In genomic region chr10:89238956-89239713, GRCh38 we compare ENCODE assay signal across 13 cellular contexts. TPM values are rescaled to one million over a fixed set of nuclear protein-coding genes. Genes with fewer than 3 reads are reported as not detected.
"Had no signal": no experiment of that assay in that cellular context is flagged by ENCODE, and none has a peak within 500 bp of the region (broad histone marks: within the 10 kb centered on the region; RNA-seq: fewer than 3 reads in every experiment).

No MANE protein-coding gene starts in this region.

- H3K27ac ChIP-seq: cardiac muscle cell, psoas muscle, vagina had no signal

- DNase-seq: activated CD4-positive, alpha-beta T cell treated with anti-CD3 and anti-CD28 coated beads for 36 hours; activated CD8-positive, alpha-beta memory T cell treated with anti-CD3 and anti-CD28 coated beads, Interleukin-2, amount 50 U/mL, for 4 hours; activated CD8-positive, alpha-beta T cell treated with anti-CD3 and anti-CD28 coated beads for 36 hours; activated naive CD4-positive, alpha-beta T cell treated with Interleukin-2 at 50 U/mL for 16 hours; activated naive CD8-positive, alpha-beta T cell treated with anti-CD3 and anti-CD28 coated beads, Interleukin-2, amount 50 U/mL, for 24 hours; effector CD8-positive, alpha-beta T cell; hippocampal formation; psoas muscle; stimulated activated CD4-positive, alpha-beta T cell treated with anti-CD3 and anti-CD28 coated beads, Interleukin-12 subunit alpha, Interleukin-12 subunit beta, amount 100 ng/mL, for 4 hours; T1000 had no signal

- H3K4me3 ChIP-seq: cardiac muscle cell, psoas muscle, vagina had no signal

- H3K27me3 ChIP-seq: vagina had no signal

- H3K4me1 ChIP-seq: psoas muscle had no signal

- H3K9me3 ChIP-seq: psoas muscle, vagina had no signal

- H3K36me3 ChIP-seq: cardiac muscle cell, vagina had no signal

- ATAC-seq: activated CD4-positive, alpha-beta T cell treated with anti-CD3 and anti-CD28 coated beads for 36 hours; activated CD8-positive, alpha-beta T cell treated with anti-CD3 and anti-CD28 coated beads for 36 hours; activated naive CD8-positive, alpha-beta T cell treated with anti-CD3 and anti-CD28 coated beads, Interleukin-2, amount 50 U/mL, for 24 hours; psoas muscle had no signal

RNA-seq across cellular contexts. Expression of gene CH25H, which starts 32.0 kb away (rescaled TPM):
- total RNA-seq: activated CD4-positive, alpha-beta T cell treated with anti-CD3 and anti-CD28 coated beads for 36 hours; activated CD8-positive, alpha-beta T cell treated with anti-CD3 and anti-CD28 coated beads for 36 hours; activated T-helper 1 cell treated with anti-CD3 and anti-CD28 coated beads, Interleukin-12 subunit alpha, Interleukin-12 subunit beta, Interleukin-2, Interleukin-4 antibody, amounts not matched to agents 30 ng/mL and 10 ng/mL and 1 ng/mL, durations not matched to agents 14 hours and 24 hours and 36 hours; cardiac muscle cell had no signal
- polyA plus RNA-seq: cardiac muscle cell had no signal
